ENCODE assay signal across 26 cellular contexts in the genomic region with DNA sequence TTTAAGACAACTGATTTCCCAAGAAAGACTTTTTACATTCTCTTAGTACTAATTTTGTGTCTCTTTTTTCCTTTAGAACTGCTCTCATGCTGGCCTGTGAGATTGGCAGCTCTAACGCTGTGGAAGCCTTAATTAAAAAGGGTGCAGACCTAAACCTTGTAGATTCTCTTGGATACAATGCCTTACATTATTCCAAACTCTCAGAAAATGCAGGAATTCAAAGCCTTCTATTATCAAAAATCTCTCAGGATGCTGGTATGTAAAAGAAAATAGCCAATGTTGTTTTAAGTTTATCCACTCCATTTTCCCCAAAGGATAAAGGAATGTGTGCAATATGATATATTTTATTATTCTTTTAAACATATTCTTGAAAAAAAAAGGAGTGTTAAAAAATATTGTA. TPM values are rescaled to one million over a fixed set of nuclear protein-coding genes. Genes with fewer than 3 reads are reported as not detected.
A peak's percentile ranks its signal among the peaks of the same experiment; 100 is the strongest.
DNase-seq lines count a peak whose midpoint lies in the region; ATAC-seq, FAIRE-seq and TF ChIP-seq lines count a peak whose summit lies in the region.
"Had no signal": no experiment of that assay in that cellular context is flagged by ENCODE, and none has a peak within 500 bp of the region (broad histone marks: within the 10 kb centered on the region; RNA-seq: fewer than 3 reads in every experiment).

No MANE protein-coding gene starts in this region.

- no peak overlapping the region for H2AFZ ChIP-seq in GM23338
- H2AFZ ChIP-seq in astrocyte (ENCODE audit: low read depth, low read length) = no peak overlapping the region
- H2AFZ ChIP-seq in mesenchymal stem cell (ENCODE audit: low read depth, low read length) = no peak overlapping the region
- H2AFZ ChIP-seq: PC-9 had no signal

- H3K4ac ChIP-seq in mesenchymal stem cell (ENCODE audit: low read depth in 1 of 2, low read length in 2 of 2) = no peak overlapping the region

- H3K4me2 ChIP-seq in GM23338 (no peak overlapping the region), astrocyte (ENCODE audit: low read length) (peak overlapping the region; percentile 41), mesenchymal stem cell (ENCODE audit: low read length, poor library complexity, severe bottlenecking) (no peak overlapping the region)
- H3K4me2 ChIP-seq: BLaER1, PC-9 had no signal

- H3K4me3 ChIP-seq in GM23338 (no peak overlapping the region), astrocyte (ENCODE audit: insufficient read depth, low read depth, low read length) (no peak overlapping the region), mesenchymal stem cell (ENCODE audit: insufficient read depth in 1 of 2, low read depth in 1 of 2, low read length in 2 of 2) (no peak overlapping the region)
- H3K4me3 ChIP-seq: BLaER1, PC-9 had no signal

- H3K27me3 Mint-ChIP-seq in GM23338 (ENCODE audit: insufficient read depth, low read depth, poor library complexity) (no peaks in the 10 kb centered on the region), astrocyte (ENCODE audit: low read depth, unreplicated experiment) (no peaks in the 10 kb centered on the region)
- H3K27me3 Mint-ChIP-seq: CD4-positive, alpha-beta T cell had no signal

- no peaks in the 10 kb centered on the region for H3K27me3 ChIP-seq in GM23338 (ENCODE audit: insufficient read depth)
- H3K27me3 ChIP-seq in astrocyte (ENCODE audit: insufficient read depth, low read length) = no peaks in the 10 kb centered on the region
- H3K27me3 ChIP-seq in mesenchymal stem cell (ENCODE audit: control insufficient read depth in 1 of 2, insufficient read depth in 1 of 2, low read length in 2 of 2) = no peaks in the 10 kb centered on the region
- H3K27me3 ChIP-seq: BLaER1 had no signal

- ATAC-seq in GM23338 (no peak), HG02973 (IDR thresholded peaks at IDR 0.05; ENCODE audit: unreplicated experiment) (no peak), HG03280 (IDR thresholded peaks at IDR 0.05; ENCODE audit: unreplicated experiment) (no peak), HG03354 (IDR thresholded peaks at IDR 0.05; ENCODE audit: poor library complexity, severe bottlenecking, unreplicated experiment) (no peak)
- ATAC-seq: HCT116, T-cell had no signal

- H3K14ac ChIP-seq in mesenchymal stem cell (ENCODE audit: low read length in 2 of 2) = no peak overlapping the region

- H2BK120ac ChIP-seq in mesenchymal stem cell (ENCODE audit: low read depth, low read length) = no peak overlapping the region

- H3K4me1 ChIP-seq in GM23338 (ENCODE audit: insufficient read depth) = peaks cover 4% of the 10 kb centered on the region; the same call in 1 of the 2 replicates
- peaks cover 12% of the 10 kb centered on the region for H3K4me1 ChIP-seq in astrocyte (ENCODE audit: insufficient read depth, low read length)
- peaks cover 3% of the 10 kb centered on the region for H3K4me1 ChIP-seq in mesenchymal stem cell (ENCODE audit: control insufficient read depth, insufficient read depth, low read depth, low read length)
- H3K4me1 ChIP-seq: BLaER1, Caco-2 had no signal

- H3K27ac ChIP-seq in GM23338 (ENCODE audit: low read depth) (peak overlapping the region; percentile 14; the same call in 1 of the 2 replicates), astrocyte (ENCODE audit: low read depth, low read length) (peak overlapping the region; percentile 53), mesenchymal stem cell (ENCODE audit: low read length, poor library complexity, severe bottlenecking) (peak overlapping the region; percentile 37)
- H3K27ac ChIP-seq: BLaER1, HL-60, PC-9 had no signal

- H3K36me3 ChIP-seq in GM23338 (ENCODE audit: insufficient read depth) = peaks cover 33% of the 10 kb centered on the region; the same call in 1 of the 2 replicates
- H3K36me3 ChIP-seq in astrocyte (ENCODE audit: insufficient read depth, low read length) = peaks cover 45% of the 10 kb centered on the region
- H3K36me3 ChIP-seq in mesenchymal stem cell (ENCODE audit: control insufficient read depth in 1 of 2, insufficient read depth in 2 of 2, low read depth in 1 of 2, low read length in 2 of 2) = peaks cover 19 to 92% of the 10 kb centered on the region in 2 experiments

- H3K9me2 ChIP-seq in GM23338 (ENCODE audit: insufficient read depth) = no peaks in the 10 kb centered on the region

- H3K9me3 Mint-ChIP-seq in GM23338 = no peaks in the 10 kb centered on the region
- H3K9me3 Mint-ChIP-seq in astrocyte (ENCODE audit: unreplicated experiment) = no peaks in the 10 kb centered on the region
- H3K9me3 Mint-ChIP-seq: CD4-positive, alpha-beta T cell; T-cell had no signal

- H3K18ac ChIP-seq in mesenchymal stem cell (ENCODE audit: low read depth in 1 of 2, low read length in 2 of 2) = no peak overlapping the region

- peak overlapping the region; percentile 27 for H3K9ac ChIP-seq in astrocyte (ENCODE audit: low read length)
- peak overlapping the region; percentile 15 for H3K9ac ChIP-seq in mesenchymal stem cell (ENCODE audit: low read length)
- H3K9ac ChIP-seq: BLaER1 had no signal

- no peak for TF ChIP-seq CTCF in GM23338 (conservative IDR thresholded peaks at IDR 0.05; ENCODE audit: low read depth in 2 of 2)
- no peak for TF ChIP-seq CTCF in astrocyte (IDR thresholded peaks at IDR 0.05; ENCODE audit: insufficient read depth, low read depth, low read length)

- H3K79me2 ChIP-seq in GM23338 (replicated peaks; ENCODE audit: insufficient read depth) (no peaks in the 10 kb centered on the region; the same call in 1 of the 2 replicates), astrocyte (ENCODE audit: insufficient read depth, low read length) (peaks cover 4% of the 10 kb centered on the region)

- 100% methylated on average over 1 of the region's 1 CpG for WGBS in mesenchymal stem cell

- H4K8ac ChIP-seq in mesenchymal stem cell (ENCODE audit: low read length) = no peak overlapping the region

- no peak overlapping the region for H2BK5ac ChIP-seq in mesenchymal stem cell (ENCODE audit: low read depth, low read length, poor library complexity, severe bottlenecking)

- no peak overlapping the region for H4K91ac ChIP-seq in mesenchymal stem cell (ENCODE audit: low read length)

- H3K36me3 Mint-ChIP-seq in GM23338 (ENCODE audit: low read depth) (peaks cover 29% of the 10 kb centered on the region; the same call in 2 of the 3 replicates), astrocyte (ENCODE audit: low read depth, unreplicated experiment) (peaks cover 24% of the 10 kb centered on the region)
- H3K36me3 Mint-ChIP-seq: T-cell had no signal

- H3K4me3 Mint-ChIP-seq in GM23338 (no peak overlapping the region), astrocyte (ENCODE audit: unreplicated experiment) (no peak overlapping the region)
- H3K4me3 Mint-ChIP-seq: CD4-positive, alpha-beta T cell; T-cell had no signal

- H4K20me1 ChIP-seq in GM23338 (replicated peaks; ENCODE audit: insufficient read depth) (no peaks in the 10 kb centered on the region), astrocyte (ENCODE audit: insufficient read depth, low read length) (peaks cover 5% of the 10 kb centered on the region)
- H4K20me1 ChIP-seq: BLaER1 had no signal

- DNase-seq in GM23338 (ENCODE audit: low spot score) (no peak), astrocyte (ENCODE audit: low read depth) (no peak), mesenchymal stem cell (no peak), HTR-8/SVneo (ENCODE audit: insufficient read length, low spot score) (no peak)
- DNase-seq: Caco-2; CD4-positive, alpha-beta T cell; DMS153; GOT3; KG1; NCI-H1092; NCI-H1436 treated with DMSO at 0.1 percent for 48 hours; NCI-H2029; NCI-H226; NCI-H510A treated with DMSO at 0.1 percent for 48 hours; NCI-H748 treated with DMSO at 0.1 percent for 48 hours; PC-9; RPMI8226; SHP77 treated with DMSO at 0.1 percent for 48 hours; T-cell had no signal

- H3K9me3 ChIP-seq in astrocyte (ENCODE audit: insufficient read depth, low read depth, low read length) (no peaks in the 10 kb centered on the region), mesenchymal stem cell (ENCODE audit: control insufficient read depth, low read length) (no peaks in the 10 kb centered on the region)
- H3K9me3 ChIP-seq: BLaER1, Caco-2 had no signal

- peaks cover 10% of the 10 kb centered on the region for H3K4me1 Mint-ChIP-seq in GM23338
- peaks cover 7% of the 10 kb centered on the region for H3K4me1 Mint-ChIP-seq in astrocyte (ENCODE audit: low read depth, unreplicated experiment)
- H3K4me1 Mint-ChIP-seq: T-cell had no signal

- no peak overlapping the region for H3K23ac ChIP-seq in mesenchymal stem cell (ENCODE audit: low read length in 2 of 2)

- FAIRE-seq in astrocyte (lab: Jason Lieb, UNC) = peak; percentile 23
- no peak for FAIRE-seq in HTR-8/SVneo (lab: Jason Lieb, UNC)

- H3K27ac Mint-ChIP-seq in GM23338 (no peak overlapping the region), astrocyte (ENCODE audit: unreplicated experiment) (no peak overlapping the region)
- H3K27ac Mint-ChIP-seq: CD4-positive, alpha-beta T cell; T-cell had no signal

- no peak overlapping the region for H2BK12ac ChIP-seq in mesenchymal stem cell (ENCODE audit: low read length in 2 of 2)

- no peaks in the 10 kb centered on the region for H3F3A ChIP-seq in GM23338 (replicated peaks; ENCODE audit: low read depth)

- no peak overlapping the region for H2BK15ac ChIP-seq in mesenchymal stem cell (ENCODE audit: low read depth, poor library complexity, severe bottlenecking)

- H3K79me1 ChIP-seq in mesenchymal stem cell (replicated peaks; ENCODE audit: low read length, poor library complexity, severe bottlenecking) = peaks cover 10% of the 10 kb centered on the region

- H2AK5ac ChIP-seq in mesenchymal stem cell (ENCODE audit: low read length, severe bottlenecking) = no peak overlapping the region

TF ChIP-seq in GM23338, 12 proteins besides CTCF, POLR2A, EP300 and RAD21 (continues in another document):
- TF ChIP-seq STAT1 (IDR thresholded peaks at IDR 0.05; ENCODE audit: unreplicated experiment) = no peak
- no peak for TF ChIP-seq ZNF331 (CRISPR knock-in tag; IDR thresholded peaks at IDR 0.05; ENCODE audit: low read depth)
- no peak for TF ChIP-seq CREB1 (CRISPR knock-in tag; IDR thresholded peaks at IDR 0.05; ENCODE audit: low read depth)

RNA-seq across cellular contexts. Expression of gene TTC23L, which starts 27.3 kb away (rescaled TPM):
- total RNA-seq in GM23338 (2014; rRNA removed; shearing (Covaris generic)) = 2.2 and 3.6 TPM in 2 replicates
- 1.1 and 2.3 TPM in 2 replicates for polyA plus RNA-seq in GM23338 (2016; fragmentation: Nextera tagmentation; extraction: Ambion mirVana)
- total RNA-seq in astrocyte = 0.16 and 1.2 TPM in 2 replicates
- 0.03 TPM for polyA plus RNA-seq in mesenchymal stem cell (2013, experiment 1 of 2)
- polyA plus RNA-seq in mesenchymal stem cell (2013, experiment 2 of 2) = 0.18 TPM
- total RNA-seq: HT1080 had no signal
